ENCODE assay signal across 1 cellular context in genomic region chr20:63885264-63886053, GRCh38.
TF ChIP-seq lines count a peak whose summit lies in the region.

No MANE protein-coding gene starts in this region.

TF ChIP-seq in K562, 482 proteins besides CTCF, POLR2A, EP300 and RAD21:
- TF ChIP-seq RBFOX2 (IDR thresholded peaks at IDR 0.05; ENCODE audit: low read depth, low read length): peak; percentile 30; the same call in 1 of the 2 replicates
- no peak for TF ChIP-seq ZKSCAN8 (CRISPR knock-in tag; IDR thresholded peaks at IDR 0.05)
